In the genomic region with DNA sequence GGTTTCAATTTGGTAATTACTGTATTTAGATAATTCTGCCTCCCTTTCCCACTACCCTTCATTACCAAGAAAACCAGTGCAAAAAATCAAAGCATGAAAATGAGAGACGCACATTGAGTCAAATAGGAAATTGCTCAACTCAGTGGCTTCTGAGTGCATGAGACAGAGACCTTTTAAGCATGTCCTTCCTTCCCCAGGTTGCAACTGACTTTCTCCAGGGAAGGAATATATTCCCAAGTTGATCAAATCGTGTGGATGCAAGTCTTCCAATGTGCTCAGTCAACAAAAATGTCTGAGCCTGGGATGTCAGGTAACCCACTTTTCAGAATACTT, we compare ENCODE assay signal across 2 cellular contexts.
TF ChIP-seq lines count a peak whose summit lies in the region.

No MANE protein-coding gene starts in this region.

TF ChIP-seq in HEK293, 187 proteins besides CTCF, POLR2A, EP300 and RAD21:
- TF ChIP-seq TRIM28 (IDR thresholded peaks at IDR 0.05; ENCODE audit: borderline replicate concordance, low read length) = 0 out of 2 replicates have a peak, but pooled peaks have one; percentile 13
- no peak for TF ChIP-seq ZNF155 (tag by site-specific recombination; IDR thresholded peaks at IDR 0.05)

TF ChIP-seq in GM12878, 131 proteins besides CTCF, POLR2A, EP300 and RAD21:
- peak; percentile 2; the same call in 1 of the 2 replicates for TF ChIP-seq RUNX3 (IDR thresholded peaks at IDR 0.05; ENCODE audit: low read length)
- TF ChIP-seq, protein P1, sequence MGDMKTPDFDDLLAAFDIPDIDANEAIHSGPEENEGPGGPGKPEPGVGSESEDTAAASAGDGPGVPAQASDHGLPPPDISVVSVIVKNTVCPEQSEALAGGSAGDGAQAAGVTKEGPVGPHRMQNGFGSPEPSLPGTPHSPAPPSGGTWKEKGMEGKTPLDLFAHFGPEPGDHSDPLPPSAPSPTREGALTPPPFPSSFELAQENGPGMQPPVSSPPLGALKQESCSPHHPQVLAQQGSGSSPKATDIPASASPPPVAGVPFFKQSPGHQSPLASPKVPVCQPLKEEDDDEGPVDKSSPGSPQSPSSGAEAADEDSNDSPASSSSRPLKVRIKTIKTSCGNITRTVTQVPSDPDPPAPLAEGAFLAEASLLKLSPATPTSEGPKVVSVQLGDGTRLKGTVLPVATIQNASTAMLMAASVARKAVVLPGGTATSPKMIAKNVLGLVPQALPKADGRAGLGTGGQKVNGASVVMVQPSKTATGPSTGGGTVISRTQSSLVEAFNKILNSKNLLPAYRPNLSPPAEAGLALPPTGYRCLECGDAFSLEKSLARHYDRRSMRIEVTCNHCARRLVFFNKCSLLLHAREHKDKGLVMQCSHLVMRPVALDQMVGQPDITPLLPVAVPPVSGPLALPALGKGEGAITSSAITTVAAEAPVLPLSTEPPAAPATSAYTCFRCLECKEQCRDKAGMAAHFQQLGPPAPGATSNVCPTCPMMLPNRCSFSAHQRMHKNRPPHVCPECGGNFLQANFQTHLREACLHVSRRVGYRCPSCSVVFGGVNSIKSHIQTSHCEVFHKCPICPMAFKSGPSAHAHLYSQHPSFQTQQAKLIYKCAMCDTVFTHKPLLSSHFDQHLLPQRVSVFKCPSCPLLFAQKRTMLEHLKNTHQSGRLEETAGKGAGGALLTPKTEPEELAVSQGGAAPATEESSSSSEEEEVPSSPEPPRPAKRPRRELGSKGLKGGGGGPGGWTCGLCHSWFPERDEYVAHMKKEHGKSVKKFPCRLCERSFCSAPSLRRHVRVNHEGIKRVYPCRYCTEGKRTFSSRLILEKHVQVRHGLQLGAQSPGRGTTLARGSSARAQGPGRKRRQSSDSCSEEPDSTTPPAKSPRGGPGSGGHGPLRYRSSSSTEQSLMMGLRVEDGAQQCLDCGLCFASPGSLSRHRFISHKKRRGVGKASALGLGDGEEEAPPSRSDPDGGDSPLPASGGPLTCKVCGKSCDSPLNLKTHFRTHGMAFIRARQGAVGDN (IDR thresholded peaks at IDR 0.05) = no peak
